In genomic region chr6:7087066-7087465, GRCh38 we compare ENCODE assay signal across 9 cellular contexts. TPM values are rescaled to one million over a fixed set of nuclear protein-coding genes. Genes with fewer than 3 reads are reported as not detected.
A peak's percentile ranks its signal among the peaks of the same experiment; 100 is the strongest.
DNase-seq lines count a peak whose midpoint lies in the region; ATAC-seq and TF ChIP-seq lines count a peak whose summit lies in the region.
"Had no signal": no experiment of that assay in that cellular context is flagged by ENCODE, and none has a peak within 500 bp of the region (broad histone marks: within the 10 kb centered on the region; RNA-seq: fewer than 3 reads in every experiment).

No MANE protein-coding gene starts in this region.

- H3K9me3 ChIP-seq in colonic mucosa = no peaks in the 10 kb centered on the region

- TF ChIP-seq CTCF in colonic mucosa (IDR thresholded peaks at IDR 0.05) = no peak

- H3K4me3 ChIP-seq in colonic mucosa = peak overlapping the region; percentile 7

- H3K9me3 Mint-ChIP-seq in naive B cell = no peaks in the 10 kb centered on the region

- DNase-seq in DMS 273 (lab: John Stamatoyannopoulos, UW; ENCODE audit: unreplicated experiment) (peak; percentile 28), DMS 273 treated with DMSO at 0.1 percent for 48 hours (lab: John Stamatoyannopoulos, UW) (no peak), M059J (ENCODE audit: low read depth) (peak; percentile 61), colonic mucosa (no peak), naive B cell (no peak), cortex of kidney (lab: John Stamatoyannopoulos, UW) (no peak)

- H3K36me3 ChIP-seq in colonic mucosa = no peaks in the 10 kb centered on the region

- intact Hi-C loops in colonic mucosa (cut with DNase I) = no loop called here

- H3K27ac Mint-ChIP-seq in naive B cell = peak overlapping the region in 5 of 6 donors; percentile 67 to 96 (median 90)

- H3K27me3 ChIP-seq in colonic mucosa = no peaks in the 10 kb centered on the region

- no peaks in the 10 kb centered on the region for H3K27me3 Mint-ChIP-seq in naive B cell

- H3K27ac ChIP-seq in colonic mucosa = peak overlapping the region; percentile 84
- H3K27ac ChIP-seq: 22Rv1 had no signal

- peak overlapping the region; percentile 69 to 93 (median 90) for H3K4me3 Mint-ChIP-seq in naive B cell

- H3K9ac ChIP-seq in colonic mucosa (ENCODE audit: low read depth in 2 of 2, low read length in 2 of 2) = peak overlapping the region in 1 of 2 donors; percentile 68

- ATAC-seq in naive B cell (ENCODE audit: low read depth in 2 of 2) (no peak), HG03460 (IDR thresholded peaks at IDR 0.05; ENCODE audit: unreplicated experiment) (no peak), HG02763 (IDR thresholded peaks at IDR 0.05; ENCODE audit: unreplicated experiment) (no peak)

- no peaks in the 10 kb centered on the region for H3K36me3 Mint-ChIP-seq in naive B cell

- H3K4me1 ChIP-seq in colonic mucosa = peaks cover 7% of the 10 kb centered on the region

- H3K4me1 Mint-ChIP-seq in naive B cell = peaks cover 9 to 32% (median 24%) of the 10 kb centered on the region in 3 donors

RNA-seq across cellular contexts. Expression of gene RREB1, which starts 20.7 kb away (rescaled TPM):
- 8.5 and 16.2 TPM in 2 replicates for total RNA-seq in M059J (2014; rRNA removed; shearing (Covaris generic))
- total RNA-seq in colonic mucosa = 10 to 100 TPM; 79.0 to 81.3 TPM
- 1 to 10 TPM; 1.5 to 9.9 (median 5.2) TPM for polyA plus RNA-seq in naive B cell (ENCODE audit: low read depth in 6 of 6)

Comparison
In these comparisons a context has a peak if more than half of its experiments do, and no peak if none do; other contexts are left out.
1. DNase-seq: peak in DMS 273 (single experiment) and M059J (single experiment); none in DMS 273 treated with DMSO at 0.1 percent for 48 hours (single experiment), colonic mucosa (single experiment), naive B cell (single experiment) and cortex of kidney (single experiment).